ENCODE assay signal across 1 cellular context in the genomic region with DNA sequence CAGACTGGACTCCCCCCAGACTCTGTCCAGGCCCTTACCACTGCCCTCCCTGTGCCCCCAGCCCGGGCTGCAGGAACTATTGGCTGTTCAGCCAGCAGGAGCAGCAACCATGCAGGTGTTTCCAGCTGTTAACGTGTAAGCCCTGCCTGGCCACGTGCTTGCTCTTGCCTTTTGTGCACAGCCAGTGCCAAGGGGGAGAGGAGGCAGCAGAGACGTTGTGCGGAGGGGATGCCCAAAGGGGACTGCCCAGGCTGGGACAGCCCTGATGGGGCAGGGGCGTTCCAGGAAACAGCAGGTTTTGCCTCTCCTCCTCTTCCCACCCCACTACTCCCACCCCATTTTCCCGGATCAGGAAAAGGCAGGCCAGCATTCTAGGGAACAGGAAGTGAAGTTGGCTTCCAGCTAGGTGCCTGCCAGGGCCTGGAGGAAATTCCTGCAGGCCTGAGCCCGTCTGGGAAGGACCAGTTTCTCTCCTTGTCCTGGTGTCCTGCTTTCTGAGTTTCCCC.
TF ChIP-seq lines count a peak whose summit lies in the region.

No MANE protein-coding gene starts in this region.

TF ChIP-seq in endothelial cell of umbilical vein, 7 proteins besides CTCF, POLR2A, EP300 and RAD21:
- TF ChIP-seq MYC (IDR thresholded peaks at IDR 0.05; ENCODE audit: low read depth, low read length) = peak; percentile 68
- no peak for TF ChIP-seq EZH2 (IDR thresholded peaks at IDR 0.05; ENCODE audit: borderline replicate concordance, low read depth, low read length, severe bottlenecking)
- TF ChIP-seq, protein P1, sequence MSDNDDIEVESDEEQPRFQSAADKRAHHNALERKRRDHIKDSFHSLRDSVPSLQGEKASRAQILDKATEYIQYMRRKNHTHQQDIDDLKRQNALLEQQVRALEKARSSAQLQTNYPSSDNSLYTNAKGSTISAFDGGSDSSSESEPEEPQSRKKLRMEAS (IDR thresholded peaks at IDR 0.05; ENCODE audit: insufficient read depth, insufficient read length) = peak; percentile 74
- no peak for TF ChIP-seq JUN (IDR thresholded peaks at IDR 0.05; ENCODE audit: borderline replicate concordance, insufficient read depth, insufficient read length, low read depth)
